ENCODE assay signal across 11 cellular contexts in the genomic region with DNA sequence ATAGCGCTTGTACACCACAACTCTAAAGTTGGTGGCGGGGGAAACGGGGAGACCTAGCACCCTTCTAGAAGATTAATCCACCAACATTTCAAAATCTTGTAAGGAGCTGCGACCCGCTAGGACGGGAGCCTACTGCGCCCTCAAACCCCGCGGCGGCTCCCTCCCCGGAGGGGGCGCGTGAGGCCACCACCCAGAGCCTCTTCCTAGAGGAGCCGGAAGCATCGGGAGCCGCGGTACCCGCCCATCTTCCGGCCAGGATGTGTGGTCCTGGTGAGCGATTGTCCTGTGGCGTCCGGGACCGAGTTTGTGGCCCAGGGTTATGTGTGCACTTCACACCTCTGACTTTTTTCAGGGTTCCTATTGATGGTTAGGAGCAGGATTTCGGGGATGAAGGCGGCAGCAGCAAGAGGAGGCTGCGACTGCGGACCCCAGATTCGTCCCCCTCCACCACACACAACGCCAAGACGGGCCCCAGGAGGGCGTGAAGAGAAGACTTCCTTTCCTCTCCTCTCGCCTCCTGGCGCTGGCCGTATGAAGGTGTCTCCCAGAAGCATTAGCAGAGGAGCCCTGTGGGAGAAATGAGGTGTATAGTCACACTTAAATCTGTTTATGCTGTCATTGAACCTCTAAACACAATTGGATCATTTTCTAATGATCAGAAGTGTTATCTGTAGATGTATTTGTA. TPM values are rescaled to one million over a fixed set of nuclear protein-coding genes. Genes with fewer than 3 reads are reported as not detected.
DNase-seq lines count a peak whose midpoint lies in the region; ATAC-seq and TF ChIP-seq lines count a peak whose summit lies in the region.
"Had no signal": no experiment of that assay in that cellular context is flagged by ENCODE, and none has a peak within 500 bp of the region (broad histone marks: within the 10 kb centered on the region; RNA-seq: fewer than 3 reads in every experiment).

No MANE protein-coding gene starts in this region.

- TF ChIP-seq EP300 in ovary (IDR thresholded peaks at IDR 0.05) = no peak

- peaks cover 32% of the 10 kb centered on the region for H3K36me3 Mint-ChIP-seq in neural progenitor cell

- H2AFZ ChIP-seq in neural progenitor cell (replicated peaks) = no peak overlapping the region

- TF ChIP-seq CTCF in foreskin keratinocyte (conservative IDR thresholded peaks at IDR 0.05) = no peak
- TF ChIP-seq CTCF in ovary (IDR thresholded peaks at IDR 0.05) = no peak
- TF ChIP-seq CTCF in neural progenitor cell (IDR thresholded peaks at IDR 0.05) = no peak

- no peak overlapping the region for H3K4me3 Mint-ChIP-seq in neural progenitor cell
- H3K4me3 Mint-ChIP-seq: central memory CD8-positive, alpha-beta T cell had no signal

- H3K36me3 ChIP-seq in ovary (no peaks in the 10 kb centered on the region), neural progenitor cell (peaks cover 11% of the 10 kb centered on the region)

- intact Hi-C loops in ovary (cut with DNase I) = no loop called here

- H3K9me3 ChIP-seq in ovary (peaks cover 0 to 6% of the 10 kb centered on the region in 2 donors), neural progenitor cell (ENCODE audit: low read depth) (peaks cover 4% of the 10 kb centered on the region)

- H3K27me3 ChIP-seq in foreskin keratinocyte = no peaks in the 10 kb centered on the region
- H3K27me3 ChIP-seq in ovary = no peaks in the 10 kb centered on the region
- no peaks in the 10 kb centered on the region for H3K27me3 ChIP-seq in neural progenitor cell

- H3K79me2 ChIP-seq in neural progenitor cell (ENCODE audit: low read depth) = no peaks in the 10 kb centered on the region

- peaks cover 2% of the 10 kb centered on the region for H3K27me3 Mint-ChIP-seq in neural progenitor cell (ENCODE audit: insufficient read depth, low read depth)

- H3K9ac ChIP-seq in neural progenitor cell = no peak overlapping the region

- H3K4me3 ChIP-seq in ovary (no peak overlapping the region), neural progenitor cell (no peak overlapping the region)

- no peaks in the 10 kb centered on the region for H3K4me1 Mint-ChIP-seq in neural progenitor cell
- H3K4me1 Mint-ChIP-seq: central memory CD8-positive, alpha-beta T cell had no signal

- no peaks in the 10 kb centered on the region for H3F3A ChIP-seq in neural progenitor cell (ENCODE audit: low read depth)

- no peak overlapping the region for H3K27ac Mint-ChIP-seq in neural progenitor cell

- DNase-seq in AG08395 (ENCODE audit: low spot score) (peak; percentile 10), LHCN-M2 (ENCODE audit: low read depth) (peak; percentile 8), foreskin keratinocyte (no peak), ovary (peak in 4 of 5 donors; percentile 28 to 43 (median 39)), occipital lobe (lab: John Stamatoyannopoulos, UW) (no peak), neural progenitor cell (ENCODE audit: low spot score) (no peak)
- DNase-seq: COR-L47 had no signal

- H3K4me1 ChIP-seq in foreskin keratinocyte (no peaks in the 10 kb centered on the region), ovary (ENCODE audit: insufficient read depth) (peaks cover 2% of the 10 kb centered on the region), neural progenitor cell (no peaks in the 10 kb centered on the region)

- TF ChIP-seq POLR2A in ovary (IDR thresholded peaks at IDR 0.05) = no peak

- no peaks in the 10 kb centered on the region for H4K20me1 ChIP-seq in neural progenitor cell (ENCODE audit: low read depth)

- peaks cover 24% of the 10 kb centered on the region for H3K9me3 Mint-ChIP-seq in neural progenitor cell

- H3K27ac ChIP-seq in foreskin keratinocyte (no peak overlapping the region), ovary (no peak overlapping the region), neural progenitor cell (no peak overlapping the region)
- H3K27ac ChIP-seq: RWPE1 had no signal

- ATAC-seq in foreskin keratinocyte (peak; percentile 44), HG03378 (IDR thresholded peaks at IDR 0.05; ENCODE audit: unreplicated experiment) (no peak), HG03196 (IDR thresholded peaks at IDR 0.05; ENCODE audit: unreplicated experiment) (no peak)

- H3K4me2 ChIP-seq in neural progenitor cell = no peak overlapping the region

- 5 to 15% (median 15%) methylated on average over 34 of the region's 34 CpGs for WGBS in ovary, 3 donors

RNA-seq across cellular contexts. Expression of a gene that starts 10.7 kb away (rescaled TPM):
- total RNA-seq in LHCN-M2 (2014; rRNA removed) (0.40 and 0.45 TPM in 2 replicates), foreskin keratinocyte (5.3 and 6.8 TPM in 2 replicates), ovary (1 to 10 TPM in 3 of 7 donors, under 1 TPM in 4; 0.24 to 2.3 (median 0.82) TPM), occipital lobe (0.62 TPM), neural progenitor cell (ENCODE audit: low replicate concordance) (1.9 and 2.1 TPM in 2 replicates)
- polyA plus RNA-seq in LHCN-M2 (2012) = 0.21 TPM
- polyA plus RNA-seq in foreskin keratinocyte (3.6 and 5.7 TPM in 2 replicates), ovary (under 1 TPM; 0.52 to 0.61 TPM)

RNA-seq across cellular contexts. Expression of a gene that starts 33.4 kb away (rescaled TPM):
- total RNA-seq in LHCN-M2 (2014; rRNA removed) = 1.0 and 2.2 TPM in 2 replicates
- 1.1 TPM for polyA plus RNA-seq in LHCN-M2 (2012)
- total RNA-seq in foreskin keratinocyte = 1.2 and 1.3 TPM in 2 replicates
- 0.88 and 0.93 TPM in 2 replicates for polyA plus RNA-seq in foreskin keratinocyte
- total RNA-seq in ovary = 1 to 10 TPM; 2.6 to 4.4 (median 3.1) TPM
- 1 to 10 TPM; 3.2 to 4.0 TPM for polyA plus RNA-seq in ovary
- total RNA-seq in occipital lobe = 14.7 TPM
- 8.4 and 17.7 TPM in 2 replicates for total RNA-seq in neural progenitor cell (ENCODE audit: low replicate concordance)

RNA-seq across cellular contexts. Expression of a gene that starts 50.6 kb away (rescaled TPM):
- total RNA-seq in LHCN-M2 (2014; rRNA removed) = 12.6 and 15.0 TPM in 2 replicates
- polyA plus RNA-seq in LHCN-M2 (2012) = 4.6 TPM
- 10.2 and 11.0 TPM in 2 replicates for total RNA-seq in foreskin keratinocyte
- 1.5 and 1.6 TPM in 2 replicates for polyA plus RNA-seq in foreskin keratinocyte
- total RNA-seq in ovary = 10 to 100 TPM; 16.8 to 44.6 (median 31.9) TPM
- polyA plus RNA-seq in ovary = 10 to 100 TPM; 13.6 to 30.3 TPM
- total RNA-seq in occipital lobe = 28.2 TPM
- 42.7 and 43.1 TPM in 2 replicates for total RNA-seq in neural progenitor cell (ENCODE audit: low replicate concordance)

Comparison
In these comparisons a context has a peak if more than half of its experiments do, and no peak if none do; other contexts are left out.
1. DNase-seq: peak in AG08395 (single experiment), LHCN-M2 (single experiment) and ovary (4 of 5); none in foreskin keratinocyte (0 of 2), occipital lobe (single experiment) and neural progenitor cell (single experiment).